13 cellular contexts compared by ENCODE assay signal in the genomic region with DNA sequence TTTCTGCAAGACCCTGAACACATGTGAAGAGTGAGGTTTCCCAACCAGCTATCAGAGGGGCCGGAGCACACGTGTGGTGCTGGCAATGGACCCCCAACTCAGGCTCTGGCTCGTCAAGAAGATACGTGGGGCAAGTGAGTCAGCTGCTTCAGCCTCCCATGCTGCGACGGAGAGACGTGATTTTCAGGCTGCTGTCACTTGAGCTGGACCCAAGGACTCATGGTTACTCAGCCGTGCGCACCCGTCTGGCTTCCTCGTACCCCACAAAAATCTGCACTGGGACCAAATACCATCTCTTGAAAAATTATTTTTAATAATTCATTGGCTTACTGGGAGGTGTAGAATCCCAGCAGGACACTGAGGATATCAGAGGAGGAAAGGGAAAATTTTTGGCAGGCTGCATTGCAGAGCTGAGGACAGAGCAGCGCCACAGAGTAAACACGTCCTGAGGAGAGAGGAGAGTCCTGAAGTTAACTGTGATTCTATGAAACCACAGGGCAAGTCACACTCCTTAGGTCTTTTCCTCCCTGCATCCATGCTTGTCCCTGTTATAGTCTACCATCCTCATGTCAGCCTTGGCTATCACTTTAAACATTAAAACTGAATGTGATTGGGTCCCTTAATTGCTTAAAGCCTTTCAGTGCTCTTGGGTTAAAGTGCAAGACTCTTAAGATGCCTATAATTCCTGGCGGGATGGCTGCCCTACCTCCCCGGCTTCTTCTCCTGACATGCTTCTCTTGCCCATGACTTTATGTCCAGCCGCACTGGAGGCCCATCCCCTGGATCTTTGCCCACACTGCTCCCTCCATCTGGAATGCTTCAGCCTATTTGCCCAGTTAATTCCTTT.
"Had no signal": no experiment of that assay in that cellular context is flagged by ENCODE, and none has a peak within 500 bp of the region (broad histone marks: within the 10 kb centered on the region; RNA-seq: fewer than 3 reads in every experiment).

No MANE protein-coding gene starts in this region.

- H3K4me3 Mint-ChIP-seq: activated CD4-positive, alpha-beta T cell treated with anti-CD3 and anti-CD28 coated beads, Interleukin-2, amount 10 ng/mL, durations not matched to agents 7 days and 5 days; activated CD8-positive, alpha-beta T cell treated with anti-CD3 and anti-CD28 coated beads, Interleukin-2, amount 10 ng/mL, durations not matched to agents 7 days and 5 days; activated naive CD4-positive, alpha-beta T cell treated with anti-CD3 and anti-CD28 coated beads for 36 hours; activated T-cell treated with anti-CD3 and anti-CD28 coated beads, Interleukin-2, amount 50 U/mL, for 24 hours; memory B cell; naive thymus-derived CD8-positive, alpha-beta T cell; type B pancreatic cell had no signal

- H3K4me3 ChIP-seq: esophagus squamous epithelium had no signal

- ATAC-seq: activated CD4-positive, CD25-positive, alpha-beta regulatory T cell treated with anti-CD3 and anti-CD28 coated beads, Interleukin-2, amount 50 U/mL, for 24 hours; activated CD8-positive, alpha-beta T cell treated with anti-CD3 and anti-CD28 coated beads, Interleukin-2, amount 10 ng/mL, durations not matched to agents 7 days and 5 days; naive thymus-derived CD8-positive, alpha-beta T cell had no signal

- H3K36me3 Mint-ChIP-seq: memory B cell; naive thymus-derived CD8-positive, alpha-beta T cell; type B pancreatic cell had no signal

- H3K36me3 ChIP-seq: esophagus squamous epithelium had no signal

- H3K4me1 Mint-ChIP-seq: activated CD4-positive, alpha-beta T cell treated with anti-CD3 and anti-CD28 coated beads, Interleukin-2, amount 10 ng/mL, durations not matched to agents 7 days and 5 days; naive thymus-derived CD8-positive, alpha-beta T cell had no signal

- DNase-seq: activated CD4-positive, alpha-beta T cell treated with anti-CD3 and anti-CD28 coated beads, Interleukin-2, amount 10 ng/mL, durations not matched to agents 7 days and 5 days; activated CD8-positive, alpha-beta T cell treated with anti-CD3 and anti-CD28 coated beads, Interleukin-2, amount 10 ng/mL, durations not matched to agents 7 days and 5 days; activated naive CD4-positive, alpha-beta T cell treated with anti-CD3 and anti-CD28 coated beads for 36 hours; activated T-cell treated with anti-CD3 and anti-CD28 coated beads, Interleukin-2, amount 50 U/mL, for 24 hours; effector CD4-positive, alpha-beta T cell; esophagus squamous epithelium; naive thymus-derived CD8-positive, alpha-beta T cell; nucleus accumbens; stimulated activated CD8-positive, alpha-beta memory T cell treated with anti-CD3 and anti-CD28 coated beads, Interleukin-4, amount 100 ng/mL, for 48 hours; stimulated activated naive CD4-positive, alpha-beta T cell had no signal

- H3K9me3 Mint-ChIP-seq: activated CD4-positive, alpha-beta T cell treated with anti-CD3 and anti-CD28 coated beads, Interleukin-2, amount 10 ng/mL, durations not matched to agents 7 days and 5 days; activated naive CD4-positive, alpha-beta T cell treated with anti-CD3 and anti-CD28 coated beads for 36 hours; activated T-cell treated with anti-CD3 and anti-CD28 coated beads, Interleukin-2, amount 50 U/mL, for 24 hours; type B pancreatic cell had no signal

- H3K27me3 Mint-ChIP-seq: memory B cell had no signal

- H3K27ac Mint-ChIP-seq: activated CD4-positive, alpha-beta T cell treated with anti-CD3 and anti-CD28 coated beads, Interleukin-2, amount 10 ng/mL, durations not matched to agents 7 days and 5 days; activated CD8-positive, alpha-beta T cell treated with anti-CD3 and anti-CD28 coated beads, Interleukin-2, amount 10 ng/mL, durations not matched to agents 7 days and 5 days; activated naive CD4-positive, alpha-beta T cell treated with anti-CD3 and anti-CD28 coated beads for 36 hours; activated T-cell treated with anti-CD3 and anti-CD28 coated beads, Interleukin-2, amount 50 U/mL, for 24 hours; memory B cell; naive thymus-derived CD8-positive, alpha-beta T cell; type B pancreatic cell had no signal

- H3K9me3 ChIP-seq: esophagus squamous epithelium had no signal

- H3K27me3 ChIP-seq: esophagus squamous epithelium had no signal
